In genomic region chr19:335486-336066, GRCh38 we compare ENCODE assay signal across 20 cellular contexts. TPM values are rescaled to one million over a fixed set of nuclear protein-coding genes. Genes with fewer than 3 reads are reported as not detected.
"Had no signal": no experiment of that assay in that cellular context is flagged by ENCODE, and none has a peak within 500 bp of the region (broad histone marks: within the 10 kb centered on the region; RNA-seq: fewer than 3 reads in every experiment).

No MANE protein-coding gene starts in this region.

- ATAC-seq: activated CD8-positive, alpha-beta T cell treated with anti-CD3 and anti-CD28 coated beads for 36 hours; activated T-helper 17 cell treated with anti-CD3 and anti-CD28 coated beads, Interleukin-2, amount 50 U/mL, for 72 hours; gastroesophageal sphincter; T-cell had no signal

- H3K27me3 ChIP-seq: brain microvascular endothelial cell, gastroesophageal sphincter had no signal

- DNase-seq: activated CD4-positive, alpha-beta T cell treated with anti-CD3 and anti-CD28 coated beads, Interleukin-2, amount 10 ng/mL, durations not matched to agents 24 days and 14 days; activated CD4-positive, CD25-positive, alpha-beta regulatory T cell; activated CD8-positive, alpha-beta T cell treated with anti-CD3 and anti-CD28 coated beads for 36 hours; activated naive CD4-positive, alpha-beta T cell; activated naive CD8-positive, alpha-beta T cell treated with anti-CD3 and anti-CD28 coated beads, Interleukin-2, amount 10 ng/mL, durations not matched to agents 7 days and 5 days; activated T-cell treated with anti-CD3 and anti-CD28 coated beads, Interleukin-2, amount 50 U/mL, for 1 hour; brain microvascular endothelial cell; immature natural killer cell; kidney glomerular epithelial cell; left ventricle myocardium inferior; T-cell; T-helper 9 cell had no signal

- H3K27me3 Mint-ChIP-seq: activated CD4-positive, alpha-beta T cell treated with anti-CD3 and anti-CD28 coated beads, Interleukin-2, amount 10 ng/mL, durations not matched to agents 24 days and 14 days; activated CD8-positive, alpha-beta T cell treated with anti-CD3 and anti-CD28 coated beads for 36 hours; activated naive CD8-positive, alpha-beta T cell treated with anti-CD3 and anti-CD28 coated beads, Interleukin-2, amount 10 ng/mL, durations not matched to agents 7 days and 5 days; activated T-helper 17 cell treated with anti-CD3 and anti-CD28 coated beads, Interleukin-2, amount 50 U/mL, for 72 hours; central memory CD8-positive, alpha-beta T cell; natural killer cell treated with Interleukin-12 subunit alpha and Interleukin-12 subunit beta and Interleukin-15 and Interleukin-18, amount 100 ng/mL, for 72 hours; stimulated activated naive CD8-positive, alpha-beta T cell treated with anti-CD3 and anti-CD28 coated beads, Interleukin-15, Interleukin-2, amounts not matched to agents 100 ng/mL and 50 ng/mL, for 24 hours; T-cell; type B pancreatic cell had no signal

- H3K9me3 ChIP-seq: gastroesophageal sphincter had no signal

- H3K4me3 Mint-ChIP-seq: activated CD4-positive, alpha-beta T cell treated with anti-CD3 and anti-CD28 coated beads, Interleukin-2, amount 10 ng/mL, durations not matched to agents 24 days and 14 days; activated CD8-positive, alpha-beta T cell treated with anti-CD3 and anti-CD28 coated beads for 36 hours; activated naive CD8-positive, alpha-beta T cell treated with anti-CD3 and anti-CD28 coated beads, Interleukin-2, amount 10 ng/mL, durations not matched to agents 7 days and 5 days; activated T-helper 17 cell treated with anti-CD3 and anti-CD28 coated beads, Interleukin-2, amount 50 U/mL, for 72 hours; central memory CD8-positive, alpha-beta T cell; immature natural killer cell; natural killer cell treated with Interleukin-12 subunit alpha and Interleukin-12 subunit beta and Interleukin-15 and Interleukin-18, amount 100 ng/mL, for 72 hours; stimulated activated naive CD8-positive, alpha-beta T cell treated with anti-CD3 and anti-CD28 coated beads, Interleukin-15, Interleukin-2, amounts not matched to agents 100 ng/mL and 50 ng/mL, for 24 hours; T-cell; type B pancreatic cell had no signal

- H3K4me3 ChIP-seq: coronary artery, gastroesophageal sphincter, left ventricle myocardium inferior, skin epidermis had no signal

- H3K27ac ChIP-seq: brain microvascular endothelial cell, coronary artery, gastroesophageal sphincter, left ventricle myocardium inferior, skin epidermis had no signal

- H3K27ac Mint-ChIP-seq: activated CD4-positive, alpha-beta T cell treated with anti-CD3 and anti-CD28 coated beads, Interleukin-2, amount 10 ng/mL, durations not matched to agents 24 days and 14 days; activated CD8-positive, alpha-beta T cell treated with anti-CD3 and anti-CD28 coated beads for 36 hours; activated naive CD8-positive, alpha-beta T cell treated with anti-CD3 and anti-CD28 coated beads, Interleukin-2, amount 10 ng/mL, durations not matched to agents 7 days and 5 days; activated T-helper 17 cell treated with anti-CD3 and anti-CD28 coated beads, Interleukin-2, amount 50 U/mL, for 72 hours; natural killer cell treated with Interleukin-12 subunit alpha and Interleukin-12 subunit beta and Interleukin-15 and Interleukin-18, amount 100 ng/mL, for 72 hours; stimulated activated naive CD8-positive, alpha-beta T cell treated with anti-CD3 and anti-CD28 coated beads, Interleukin-15, Interleukin-2, amounts not matched to agents 100 ng/mL and 50 ng/mL, for 24 hours; T-cell had no signal

- H3K9me3 Mint-ChIP-seq: activated CD4-positive, alpha-beta T cell treated with anti-CD3 and anti-CD28 coated beads, Interleukin-2, amount 10 ng/mL, durations not matched to agents 24 days and 14 days; activated T-helper 17 cell treated with anti-CD3 and anti-CD28 coated beads, Interleukin-2, amount 50 U/mL, for 72 hours; central memory CD8-positive, alpha-beta T cell; immature natural killer cell; natural killer cell treated with Interleukin-12 subunit alpha and Interleukin-12 subunit beta and Interleukin-15 and Interleukin-18, amount 100 ng/mL, for 72 hours; stimulated activated naive CD8-positive, alpha-beta T cell treated with anti-CD3 and anti-CD28 coated beads, Interleukin-15, Interleukin-2, amounts not matched to agents 100 ng/mL and 50 ng/mL, for 24 hours; type B pancreatic cell had no signal

RNA-seq across cellular contexts. Expression of gene PLPP2, which starts 44.4 kb away (rescaled TPM):
- total RNA-seq: activated naive CD8-positive, alpha-beta T cell treated with anti-CD3 and anti-CD28 coated beads, Interleukin-2, amount 10 ng/mL, durations not matched to agents 7 days and 5 days; left ventricle myocardium inferior had no signal
